Comparison of ENCODE assay signal across 10 cellular contexts in genomic region chr16:62034236-62035114, GRCh38. TPM values are rescaled to one million over a fixed set of nuclear protein-coding genes. Genes with fewer than 3 reads are reported as not detected.
DNase-seq lines count a peak whose midpoint lies in the region; ATAC-seq and TF ChIP-seq lines count a peak whose summit lies in the region.
"Had no signal": no experiment of that assay in that cellular context is flagged by ENCODE, and none has a peak within 500 bp of the region (broad histone marks: within the 10 kb centered on the region; RNA-seq: fewer than 3 reads in every experiment).

No MANE protein-coding gene starts in this region.

- POLR2A ChIA-PET in AG04449 (lab: Yijun Ruan, JAX) = no interaction called here
- POLR2A ChIA-PET in naive thymus-derived CD4-positive, alpha-beta T cell (lab: Charles Lee) = no interaction called here

- H3K4me1 ChIP-seq in naive thymus-derived CD4-positive, alpha-beta T cell (ENCODE audit: control insufficient read depth in 2 of 2, insufficient read depth in 2 of 2, low read length in 2 of 2) = no peaks in the 10 kb centered on the region

- H3K36me3 ChIP-seq in naive thymus-derived CD4-positive, alpha-beta T cell (ENCODE audit: control insufficient read depth in 2 of 3, insufficient read depth in 3 of 3, low read length in 3 of 3) = no peaks in the 10 kb centered on the region

- intact Hi-C loops in head of caudate nucleus (cut with DNase I) = loop anchor here (10.0 kb wide), 1 partner anchor 100 kb away; no protein-coding TSS in a partner anchor
- intact Hi-C loops in naive thymus-derived CD4-positive, alpha-beta T cell (cut with micrococcal nuclease) = no loop called here

- H3K9me3 ChIP-seq in naive thymus-derived CD4-positive, alpha-beta T cell (ENCODE audit: control insufficient read depth in 2 of 3, low read length in 3 of 3) = peaks cover 0 to 4% (median 0%) of the 10 kb centered on the region in 3 experiments

- peak overlapping the region; percentile 55 for H3K4me3 ChIP-seq in AG04449 (ENCODE audit: low read depth, low read length)
- H3K4me3 ChIP-seq in naive thymus-derived CD4-positive, alpha-beta T cell (ENCODE audit: low read length) = no peak overlapping the region

- DNase-seq in AG04449 (ENCODE audit: low read depth, low spot score) = no peak
- peak; percentile 65 for DNase-seq in NCI-H748 (lab: John Stamatoyannopoulos, UW; ENCODE audit: unreplicated experiment)
- DNase-seq in head of caudate nucleus = peak in 39 of 42 donors; percentile 22 to 73 (median 45)
- no peak for DNase-seq in osteocyte (ENCODE audit: extremely low spot score, unreplicated experiment)
- DNase-seq in DMS153 (lab: John Stamatoyannopoulos, UW) = no peak
- DNase-seq in naive thymus-derived CD4-positive, alpha-beta T cell = no peak
- DNase-seq in AML-193 (lab: John Stamatoyannopoulos, UW) = no peak
- DNase-seq in NCI-H1694 treated with DMSO at 0.1 percent for 48 hours (lab: John Stamatoyannopoulos, UW) = no peak

- no peaks in the 10 kb centered on the region for H3K9me3 Mint-ChIP-seq in osteocyte (ENCODE audit: unreplicated experiment)
- peaks cover 0 to 37% (median 12%) of the 10 kb centered on the region in 11 donors for H3K9me3 Mint-ChIP-seq in naive thymus-derived CD4-positive, alpha-beta T cell

- peaks cover 32% of the 10 kb centered on the region for H3K4me1 Mint-ChIP-seq in osteocyte (ENCODE audit: unreplicated experiment)
- H3K4me1 Mint-ChIP-seq in naive thymus-derived CD4-positive, alpha-beta T cell = peaks cover 0 to 2% (median 0%) of the 10 kb centered on the region in 7 donors

- no peaks in the 10 kb centered on the region for H3K27me3 ChIP-seq in naive thymus-derived CD4-positive, alpha-beta T cell (ENCODE audit: control insufficient read depth in 2 of 2, insufficient read depth in 2 of 2, low read length in 2 of 2)

- H3K4me3 Mint-ChIP-seq in osteocyte (ENCODE audit: unreplicated experiment) = peak overlapping the region; percentile 90
- no peak overlapping the region for H3K4me3 Mint-ChIP-seq in naive thymus-derived CD4-positive, alpha-beta T cell
- H3K4me3 Mint-ChIP-seq: activated T-helper 1 cell treated with anti-CD3 and anti-CD28 coated beads, Interleukin-12 subunit alpha, Interleukin-12 subunit beta, Interleukin-2, Interleukin-4 antibody, amounts not matched to agents 30 ng/mL and 10 ng/mL and 1 ng/mL, durations not matched to agents 14 hours and 24 hours and 36 hours had no signal

- peaks cover 23% of the 10 kb centered on the region for H3K27me3 Mint-ChIP-seq in osteocyte (ENCODE audit: unreplicated experiment)
- H3K27me3 Mint-ChIP-seq in naive thymus-derived CD4-positive, alpha-beta T cell = peaks cover 13 to 35% (median 24%) of the 10 kb centered on the region in 5 donors

- CTCF ChIA-PET in AG04449 (lab: Yijun Ruan, JAX) = no interaction called here
- CTCF ChIA-PET in naive thymus-derived CD4-positive, alpha-beta T cell (lab: Charles Lee) = no interaction called here

- ATAC-seq in naive thymus-derived CD4-positive, alpha-beta T cell = no peak

- H3K27ac ChIP-seq in naive thymus-derived CD4-positive, alpha-beta T cell (ENCODE audit: low read depth, low read length) = no peak overlapping the region

- H3K36me3 Mint-ChIP-seq in osteocyte (ENCODE audit: unreplicated experiment) = no peaks in the 10 kb centered on the region
- peaks cover 0 to 5% (median 0%) of the 10 kb centered on the region in 5 donors for H3K36me3 Mint-ChIP-seq in naive thymus-derived CD4-positive, alpha-beta T cell

- H3K27ac Mint-ChIP-seq in osteocyte (ENCODE audit: unreplicated experiment) = peak overlapping the region; percentile 25
- H3K27ac Mint-ChIP-seq in naive thymus-derived CD4-positive, alpha-beta T cell = peak overlapping the region in 1 of 9 donors; percentile 22
- H3K27ac Mint-ChIP-seq: activated T-helper 1 cell treated with anti-CD3 and anti-CD28 coated beads, Interleukin-12 subunit alpha, Interleukin-12 subunit beta, Interleukin-2, Interleukin-4 antibody, amounts not matched to agents 30 ng/mL and 10 ng/mL and 1 ng/mL, durations not matched to agents 14 hours and 24 hours and 36 hours had no signal

- TF ChIP-seq CTCF in AG04449 (IDR thresholded peaks at IDR 0.05; ENCODE audit: insufficient read depth, low read length, missing control alignments) = no peak
- TF ChIP-seq CTCF in osteocyte (IDR thresholded peaks at IDR 0.05) = no peak

RNA-seq across cellular contexts. Expression of gene CDH8, which starts 1.8 kb away (rescaled TPM):
- 7.6 and 7.7 TPM in 2 replicates for total RNA-seq in osteocyte
- total RNA-seq in naive thymus-derived CD4-positive, alpha-beta T cell = under 1 TPM in 1 of 5 experiments, not detected in 4; 0.63 TPM
- not detected for polyA plus RNA-seq in naive thymus-derived CD4-positive, alpha-beta T cell
- total RNA-seq: activated T-helper 1 cell treated with anti-CD3 and anti-CD28 coated beads, Interleukin-12 subunit alpha, Interleukin-12 subunit beta, Interleukin-2, Interleukin-4 antibody, amounts not matched to agents 30 ng/mL and 10 ng/mL and 1 ng/mL, durations not matched to agents 14 hours and 24 hours and 36 hours; mononuclear cell had no signal

Comparison
In these comparisons a context has a peak if more than half of its experiments do, and no peak if none do; other contexts are left out.
1. DNase-seq: peak in NCI-H748 (single experiment) and head of caudate nucleus (39 of 42); none in AG04449 (single experiment), osteocyte (single experiment), DMS153 (single experiment), naive thymus-derived CD4-positive, alpha-beta T cell (0 of 9), AML-193 (0 of 2) and NCI-H1694 treated with DMSO at 0.1 percent for 48 hours (single experiment).